Comparison of ENCODE assay signal across 19 cellular contexts in the genomic region with DNA sequence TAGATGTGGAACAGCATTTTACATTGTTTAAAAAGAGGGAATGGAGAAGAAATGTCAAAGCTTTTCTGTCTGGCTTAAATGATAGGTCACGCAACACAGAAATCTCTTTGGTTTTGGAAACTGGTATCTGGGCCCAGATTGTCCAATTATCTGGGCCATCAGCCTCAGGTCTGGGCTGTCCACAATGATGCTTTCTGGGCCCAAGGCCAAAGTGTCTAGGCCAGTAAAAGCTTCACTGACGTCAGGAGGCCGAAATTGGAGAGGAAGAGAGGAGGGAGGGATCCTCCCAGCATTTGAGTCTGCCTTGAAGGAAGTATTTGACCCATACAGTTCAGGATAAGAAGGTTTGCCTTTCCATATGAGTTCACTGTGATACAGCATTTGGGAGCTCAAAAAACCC.
DNase-seq lines count a peak whose midpoint lies in the region; ATAC-seq, FAIRE-seq and TF ChIP-seq lines count a peak whose summit lies in the region.
"Had no signal": no experiment of that assay in that cellular context is flagged by ENCODE, and none has a peak within 500 bp of the region (broad histone marks: within the 10 kb centered on the region; RNA-seq: fewer than 3 reads in every experiment).

No MANE protein-coding gene starts in this region.

- H3K9me3 ChIP-seq in BE2C = peaks cover 5% of the 10 kb centered on the region; the same call in 1 of the 2 replicates

- H3K27me3 ChIP-seq in BE2C (no peaks in the 10 kb centered on the region), bronchial epithelial cell (ENCODE audit: control insufficient read depth, insufficient read depth, low read length) (no peaks in the 10 kb centered on the region)
- H3K27me3 ChIP-seq: gastroesophageal sphincter, stomach had no signal

- FAIRE-seq in bronchial epithelial cell (lab: Jason Lieb, UNC) = peak; percentile 81
- FAIRE-seq: GM12891 had no signal

- no peak for TF ChIP-seq CTCF in BE2C (IDR thresholded peaks at IDR 0.05; ENCODE audit: low read depth, low read length)
- TF ChIP-seq CTCF in LNCaP clone FGC (IDR thresholded peaks at IDR 0.05; ENCODE audit: control insufficient read depth, extremely low read depth, insufficient read depth) = no peak
- no peak for TF ChIP-seq CTCF in bronchial epithelial cell (IDR thresholded peaks at IDR 0.05; ENCODE audit: insufficient read depth, low read length, severe bottlenecking)
- TF ChIP-seq CTCF in omental fat pad (IDR thresholded peaks at IDR 0.05) = no peak

- no peak overlapping the region for H3K4me3 ChIP-seq in BE2C (ENCODE audit: low read depth, low read length)
- no peak overlapping the region for H3K4me3 ChIP-seq in LNCaP clone FGC (ENCODE audit: low read depth, low read length)
- H3K4me3 ChIP-seq in bronchial epithelial cell (ENCODE audit: low read depth, low read length) = no peak overlapping the region
- H3K4me3 ChIP-seq: gastroesophageal sphincter, stomach had no signal

- H3K36me3 ChIP-seq in BE2C (no peaks in the 10 kb centered on the region), bronchial epithelial cell (ENCODE audit: control insufficient read depth, insufficient read depth, low read length) (no peaks in the 10 kb centered on the region)
- H3K36me3 ChIP-seq: gastroesophageal sphincter, stomach had no signal

- DNase-seq in BE2C (peak; percentile 61), LNCaP clone FGC (ENCODE audit: low read depth) (peak; percentile 67), bronchial epithelial cell (ENCODE audit: low read depth) (no peak), omental fat pad (ENCODE audit: low spot score) (no peak)
- DNase-seq in activated naive CD4-positive, alpha-beta T cell treated with Interleukin-2 at 50 U/mL for 16 hours = no peak
- DNase-seq: activated effector memory CD4-positive, alpha-beta T cell treated with anti-CD3 and anti-CD28 coated beads, Interleukin-2, amount 50 U/mL, for 16 hours; effector memory CD8-positive, alpha-beta T cell; H9; naive thymus-derived CD8-positive, alpha-beta T cell; NCI-H1092; NCI-H2107; stimulated activated CD4-positive, alpha-beta T cell treated with anti-CD3 and anti-CD28 coated beads, Interleukin-15, amount 100 ng/mL, for 24 hours; stomach; T-helper 17 cell had no signal

- no peaks in the 10 kb centered on the region; the same call in 1 of the 2 replicates for H3K4me1 ChIP-seq in BE2C
- H3K4me1 ChIP-seq: gastroesophageal sphincter, stomach had no signal

- ATAC-seq in omental fat pad (ENCODE audit: low FRiP score) = peak; percentile 77
- no peak for ATAC-seq in HG03097 (IDR thresholded peaks at IDR 0.05; ENCODE audit: low FRiP score, unreplicated experiment)
- ATAC-seq in activated CD4-positive, CD25-positive, alpha-beta regulatory T cell treated with anti-CD3 and anti-CD28 coated beads, Interleukin-2, amount 50 U/mL, for 24 hours = no peak
- ATAC-seq in GM21619 (IDR thresholded peaks at IDR 0.05; ENCODE audit: unreplicated experiment) = no peak
- ATAC-seq: effector memory CD8-positive, alpha-beta T cell; gastroesophageal sphincter; naive thymus-derived CD8-positive, alpha-beta T cell; T-helper 17 cell had no signal

Comparison
In these comparisons a context has a peak if more than half of its experiments do, and no peak if none do; other contexts are left out.
1. DNase-seq: peak in BE2C (single experiment) and LNCaP clone FGC (single experiment); none in bronchial epithelial cell (single experiment), omental fat pad (single experiment) and activated naive CD4-positive, alpha-beta T cell treated with Interleukin-2 at 50 U/mL for 16 hours (single experiment).